Comparison of ENCODE assay signal across 10 cellular contexts in genomic region chr14:49581209-49581960, GRCh38. TPM values are rescaled to one million over a fixed set of nuclear protein-coding genes. Genes with fewer than 3 reads are reported as not detected.
DNase-seq lines count a peak whose midpoint lies in the region; ATAC-seq and TF ChIP-seq lines count a peak whose summit lies in the region.
"Had no signal": no experiment of that assay in that cellular context is flagged by ENCODE, and none has a peak within 500 bp of the region (broad histone marks: within the 10 kb centered on the region; RNA-seq: fewer than 3 reads in every experiment).

No MANE protein-coding gene starts in this region.

- peak overlapping the region; percentile 42 for H3K27ac Mint-ChIP-seq in MCF 10A (ENCODE audit: low read depth, unreplicated experiment)
- H3K27ac Mint-ChIP-seq in activated B cell treated with CpG ODN at 0.5 μM for 24 hours: peak overlapping the region; percentile 31

- H3K79me2 ChIP-seq in mammary epithelial cell (ENCODE audit: insufficient read depth, low read length): peaks cover 76% of the 10 kb centered on the region

- TF ChIP-seq CTCF in MCF 10A (IDR thresholded peaks at IDR 0.05; ENCODE audit: unreplicated experiment) (no peak), mammary epithelial cell (conservative IDR thresholded peaks at IDR 0.05 in 1 of 2, IDR thresholded peaks at IDR 0.05 in 1 of 2; ENCODE audit: extremely low read depth in 1 of 2, insufficient read depth in 1 of 2, low read depth in 1 of 2, low read length in 2 of 2) (no peak), activated B cell treated with CpG ODN at 0.5 μM for 24 hours (IDR thresholded peaks at IDR 0.05) (no peak), upper lobe of left lung (IDR thresholded peaks at IDR 0.05) (no peak)

- H3K4me3 Mint-ChIP-seq in MCF 10A (ENCODE audit: unreplicated experiment) (peak overlapping the region; percentile 6), activated B cell treated with CpG ODN at 0.5 μM for 24 hours (no peak overlapping the region)

- POLR2A ChIA-PET in MCF 10A (lab: Yijun Ruan, JAX) (interaction anchor here (0.9 kb wide), 1 partner anchor 186 kb away, joined by 3 read pairs; no protein-coding TSS in a partner anchor), activated B cell treated with CpG ODN at 0.5 μM for 24 hours (lab: Charles Lee) (interaction anchor here (0.6 to 1.8 kb wide), 6 partner anchors 13 to 180 kb away, joined by 3 to 7 read pairs (median 3); partner anchors contain the start of genes LRR1, MGAT2 and RPL36AL)

- no peak overlapping the region for H3K4me2 ChIP-seq in mammary epithelial cell (ENCODE audit: insufficient read depth, low read depth, low read length)
- H3K4me2 ChIP-seq: smooth muscle cell had no signal

- H3K36me3 Mint-ChIP-seq in MCF 10A (ENCODE audit: insufficient read depth, unreplicated experiment) (peaks cover 91% of the 10 kb centered on the region), activated B cell treated with CpG ODN at 0.5 μM for 24 hours (ENCODE audit: low read depth) (peaks cover 72% of the 10 kb centered on the region)

- H3K9ac ChIP-seq in mammary epithelial cell (ENCODE audit: insufficient read depth, low read length): no peak overlapping the region

- H3K9me3 Mint-ChIP-seq in MCF 10A (ENCODE audit: unreplicated experiment): no peaks in the 10 kb centered on the region
- no peaks in the 10 kb centered on the region for H3K9me3 Mint-ChIP-seq in activated B cell treated with CpG ODN at 0.5 μM for 24 hours

- H3K4me1 Mint-ChIP-seq in MCF 10A (ENCODE audit: insufficient read depth, unreplicated experiment) (peaks cover 19% of the 10 kb centered on the region), activated B cell treated with CpG ODN at 0.5 μM for 24 hours (peaks cover 59% of the 10 kb centered on the region)

- BruUV-seq in MCF 10A (replicated peaks; lab: Mats Ljungman, UMichigan) (no TSS peak), mammary epithelial cell (replicated peaks; lab: Mats Ljungman, UMichigan) (no TSS peak)

- 86% methylated on average over 8 of the region's 8 CpGs for WGBS in mammary epithelial cell (ENCODE audit: low coverage, missing lambda C conversion rate)
- 73 to 93% methylated on average over 8 of the region's 8 CpGs for WGBS in upper lobe of left lung, 2 donors

- no peak for DNase-seq in MCF 10A (ENCODE audit: unreplicated experiment)
- no peak for DNase-seq in mammary epithelial cell
- DNase-seq in activated B cell treated with CpG ODN at 0.5 μM for 24 hours: no peak
- DNase-seq in stimulated activated CD8-positive, alpha-beta memory T cell treated with anti-CD3 and anti-CD28 coated beads, Interleukin-4, amount 100 ng/mL, for 48 hours: peak; percentile 36
- no peak for DNase-seq in upper lobe of left lung
- DNase-seq: NCI-H2107, Peyer's patch had no signal

- H4K20me1 ChIP-seq in mammary epithelial cell (ENCODE audit: insufficient read depth, low read length): peaks cover 7% of the 10 kb centered on the region

- H3K27me3 Mint-ChIP-seq in MCF 10A (ENCODE audit: insufficient read depth, unreplicated experiment) (no peaks in the 10 kb centered on the region), activated B cell treated with CpG ODN at 0.5 μM for 24 hours (no peaks in the 10 kb centered on the region)

- CTCF ChIA-PET in MCF 10A (lab: Yijun Ruan, JAX) (interaction anchor here (0.6 kb wide), 2 partner anchors 121 to 167 kb away, joined by 3 read pairs; no protein-coding TSS in a partner anchor), mammary epithelial cell (lab: Charles Lee; ENCODE audit: low non-redundant PET) (no interaction called here), activated B cell treated with CpG ODN at 0.5 μM for 24 hours (lab: Charles Lee) (no interaction called here)

- H3K4me1 ChIP-seq in mammary epithelial cell (ENCODE audit: insufficient read depth, low read length) (peaks cover 7% of the 10 kb centered on the region), upper lobe of left lung (peaks cover 26 to 43% (median 32%) of the 10 kb centered on the region in 4 donors)

- H3K4me3 ChIP-seq in mammary epithelial cell (replicated peaks in 1 of 3; ENCODE audit: insufficient read depth in 1 of 3, low read depth in 2 of 3, low read length in 3 of 3): no peak overlapping the region
- H3K4me3 ChIP-seq in upper lobe of left lung: no peak overlapping the region
- H3K4me3 ChIP-seq: ascending aorta, Peyer's patch, smooth muscle cell had no signal

- H3K36me3 ChIP-seq in mammary epithelial cell (ENCODE audit: insufficient read depth, low read length) (peaks cover 29% of the 10 kb centered on the region), upper lobe of left lung (peaks cover 0 to 45% (median 24%) of the 10 kb centered on the region in 4 donors)

- H3K27ac ChIP-seq in mammary epithelial cell (ENCODE audit: insufficient read depth, low read depth, low read length) (no peak overlapping the region), upper lobe of left lung (no peak overlapping the region)
- H3K27ac ChIP-seq: ascending aorta, Peyer's patch had no signal

- no peak for TF ChIP-seq EP300 in upper lobe of left lung (IDR thresholded peaks at IDR 0.05)

- dilution Hi-C loops in mammary epithelial cell (cut with HindIII; ENCODE audit: low sequenced_read_pairs): no loop called here

- intact Hi-C loops in MCF 10A (cut with micrococcal nuclease) (no loop called here), mammary epithelial cell (cut with micrococcal nuclease) (no loop called here), activated B cell treated with CpG ODN at 0.5 μM for 24 hours (cut with micrococcal nuclease) (loop anchor here (10.0 kb wide), 1 partner anchor 1663 kb away; the partner anchor contains the start of gene TMX1)

- in situ Hi-C loops in mammary epithelial cell (cut with MboI; ENCODE audit: low sequenced_read_pairs in 2 of 2): no loop called here

- ATAC-seq in activated B cell treated with CpG ODN at 0.5 μM for 24 hours (ENCODE audit: low read depth) (no peak), upper lobe of left lung (ENCODE audit: low FRiP score in 2 of 2) (no peak)
- ATAC-seq in activated CD4-positive, CD25-positive, alpha-beta regulatory T cell treated with anti-CD3 and anti-CD28 coated beads, Interleukin-2, amount 50 U/mL, for 24 hours: no peak

- no peaks in the 10 kb centered on the region for H3K9me3 ChIP-seq in mammary epithelial cell (replicated peaks; ENCODE audit: insufficient read depth, low read length)
- H3K9me3 ChIP-seq in upper lobe of left lung: no peaks in the 10 kb centered on the region
- H3K9me3 ChIP-seq: ascending aorta, Peyer's patch had no signal

- H3K27me3 ChIP-seq in mammary epithelial cell (ENCODE audit: insufficient read depth, low read length) (no peaks in the 10 kb centered on the region), upper lobe of left lung (no peaks in the 10 kb centered on the region)
- H3K27me3 ChIP-seq: ascending aorta, Peyer's patch had no signal

- TF ChIP-seq POLR2A in upper lobe of left lung (IDR thresholded peaks at IDR 0.05): no peak

- no peak overlapping the region for H2AFZ ChIP-seq in mammary epithelial cell (ENCODE audit: low read depth, low read length)

RNA-seq across cellular contexts. Expression of gene RPS29, which starts 4.8 kb away (rescaled TPM):
- 1,499 and 1,837 TPM in 2 replicates for total RNA-seq in MCF 10A (2022)
- 1,000 to 10,000 TPM; 1,150 to 1,610 TPM for total RNA-seq in mammary epithelial cell
- 8,703 TPM for polyA plus RNA-seq in mammary epithelial cell
- polyA minus RNA-seq in mammary epithelial cell: 952 TPM
- 3,259 and 3,732 TPM in 2 replicates for total RNA-seq in activated B cell treated with CpG ODN at 0.5 μM for 24 hours
- total RNA-seq in upper lobe of left lung: 1,000 to 10,000 TPM in 4 of 6 donors, 100 to 1,000 TPM in 2; 308 to 5,471 (median 1,242) TPM

RNA-seq across cellular contexts. Expression of gene LRR1, which starts 17.4 kb away (rescaled TPM):
- total RNA-seq in MCF 10A (2022) (17.0 and 19.8 TPM in 2 replicates), mammary epithelial cell (10 to 100 TPM in 1 of 2 donors, 1 to 10 TPM in 1; 8.3 to 20.7 TPM), activated B cell treated with CpG ODN at 0.5 μM for 24 hours (15.1 and 19.9 TPM in 2 replicates), upper lobe of left lung (10 to 100 TPM in 1 of 6 donors, 1 to 10 TPM in 5; 1.6 to 13.6 (median 8.1) TPM)
- 18.0 TPM for polyA plus RNA-seq in mammary epithelial cell
- 14.0 TPM for polyA minus RNA-seq in mammary epithelial cell
- total RNA-seq: ascending aorta had no signal

RNA-seq across cellular contexts. Expression of gene RPL36AL, which starts 39.0 kb away (rescaled TPM):
- total RNA-seq in MCF 10A (2022) (257 and 299 TPM in 2 replicates), mammary epithelial cell (100 to 1,000 TPM in 1 of 2 donors, 10 to 100 TPM in 1; 78.7 to 214 TPM), activated B cell treated with CpG ODN at 0.5 μM for 24 hours (150 and 166 TPM in 2 replicates), upper lobe of left lung (100 to 1,000 TPM in 5 of 6 donors, 10 to 100 TPM in 1; 98.0 to 264 (median 171) TPM)
- 372 TPM for polyA plus RNA-seq in mammary epithelial cell
- 49.3 TPM for polyA minus RNA-seq in mammary epithelial cell

RNA-seq across cellular contexts. Expression of gene MGAT2, which starts 39.2 kb away (rescaled TPM):
- 43.8 and 44.3 TPM in 2 replicates for total RNA-seq in MCF 10A (2022)
- total RNA-seq in mammary epithelial cell: 10 to 100 TPM; 40.5 to 41.8 TPM
- polyA plus RNA-seq in mammary epithelial cell: 27.0 TPM
- 34.5 TPM for polyA minus RNA-seq in mammary epithelial cell
- total RNA-seq in activated B cell treated with CpG ODN at 0.5 μM for 24 hours: 39.7 and 40.5 TPM in 2 replicates
- total RNA-seq in upper lobe of left lung: 10 to 100 TPM; 14.7 to 41.7 (median 25.5) TPM

RNA-seq across cellular contexts. Expression of gene DNAAF2, which starts 53.7 kb away (rescaled TPM):
- total RNA-seq in MCF 10A (2022) (6.8 and 9.9 TPM in 2 replicates), mammary epithelial cell (10 to 100 TPM in 1 of 2 donors, 1 to 10 TPM in 1; 7.9 to 10.5 TPM), activated B cell treated with CpG ODN at 0.5 μM for 24 hours (8.5 and 8.6 TPM in 2 replicates), upper lobe of left lung (10 to 100 TPM in 3 of 6 donors, 1 to 10 TPM in 3; 6.1 to 17.6 (median 9.6) TPM)
- 6.0 TPM for polyA plus RNA-seq in mammary epithelial cell
- polyA minus RNA-seq in mammary epithelial cell: 2.2 TPM
